Comparison of ENCODE assay signal across 11 cellular contexts in the genomic region with DNA sequence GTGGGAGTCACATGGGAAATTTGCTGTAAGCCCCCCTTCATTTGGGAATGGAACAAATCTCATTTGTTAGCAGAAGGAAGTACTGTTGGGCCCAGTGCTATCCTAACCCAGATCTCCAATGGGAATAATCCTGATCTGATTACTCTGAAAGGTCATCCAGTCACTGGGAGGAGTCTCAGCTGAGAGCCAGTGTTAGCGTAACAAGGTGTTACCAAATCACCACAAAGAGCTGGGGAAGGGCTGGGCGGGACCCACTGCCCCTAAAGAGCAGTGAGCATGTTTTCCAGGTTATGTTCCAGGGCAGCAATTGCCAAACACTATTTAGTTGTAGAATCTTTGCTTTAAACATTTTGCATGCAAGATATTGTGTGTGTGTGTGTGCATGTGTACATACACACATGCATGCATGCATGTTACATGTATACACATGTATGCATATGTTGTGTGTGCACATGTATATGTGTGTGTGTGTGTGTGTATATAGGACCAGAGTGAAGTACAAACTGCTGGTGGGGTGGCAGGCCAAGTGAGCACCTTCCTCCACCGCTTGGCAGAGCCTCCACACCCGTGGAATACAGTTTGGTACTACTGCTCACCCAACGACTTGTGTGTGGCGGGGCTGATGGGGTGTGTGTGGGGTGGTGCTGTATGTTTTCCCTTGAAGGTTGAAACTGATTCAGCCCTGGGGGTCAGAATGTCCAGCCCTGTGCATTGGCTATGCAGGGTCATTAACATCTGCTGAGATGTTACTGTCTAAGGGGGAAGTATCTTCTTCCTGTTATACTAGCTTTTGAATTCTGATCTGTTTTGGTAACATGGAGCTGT. TPM values are rescaled to one million over a fixed set of nuclear protein-coding genes. Genes with fewer than 3 reads are reported as not detected.
DNase-seq lines count a peak whose midpoint lies in the region; ATAC-seq and TF ChIP-seq lines count a peak whose summit lies in the region.
"Had no signal": no experiment of that assay in that cellular context is flagged by ENCODE, and none has a peak within 500 bp of the region (broad histone marks: within the 10 kb centered on the region; RNA-seq: fewer than 3 reads in every experiment).

No MANE protein-coding gene starts in this region.

- peaks cover 21% of the 10 kb centered on the region for H3K79me2 ChIP-seq in DND-41 (ENCODE audit: insufficient read depth, low read length)

- H3K9me3 ChIP-seq in DND-41 (ENCODE audit: insufficient read depth, low read length, severe bottlenecking) (peaks cover 4% of the 10 kb centered on the region), right cardiac atrium (ENCODE audit: control insufficient read depth, low read length) (no peaks in the 10 kb centered on the region), prostate gland (no peaks in the 10 kb centered on the region)

- H3K4me1 ChIP-seq in DND-41 (ENCODE audit: insufficient read depth, low read length) (peaks cover 40% of the 10 kb centered on the region), right cardiac atrium (ENCODE audit: control insufficient read depth, insufficient read depth, low read length) (peaks cover 7% of the 10 kb centered on the region), prostate gland (replicated peaks) (no peaks in the 10 kb centered on the region)

- H3K4me3 ChIP-seq in DND-41 (ENCODE audit: low read depth in 1 of 2, low read length in 2 of 2): no peak overlapping the region; a peak in 1 of 4 replicates
- H3K4me3 ChIP-seq in Jurkat, Clone E6-1 (ENCODE audit: low read length): peak overlapping the region; percentile 32
- H3K4me3 ChIP-seq in right cardiac atrium (ENCODE audit: low read length): no peak overlapping the region
- no peak overlapping the region for H3K4me3 ChIP-seq in prostate gland

- H3K27me3 ChIP-seq in DND-41 (ENCODE audit: insufficient read depth, low read length, poor library complexity): no peaks in the 10 kb centered on the region
- H3K27me3 ChIP-seq in right cardiac atrium (ENCODE audit: control insufficient read depth, insufficient read depth): no peaks in the 10 kb centered on the region
- H3K27me3 ChIP-seq in prostate gland (replicated peaks; ENCODE audit: insufficient read depth): no peaks in the 10 kb centered on the region

- peaks cover 16% of the 10 kb centered on the region; the same call in 1 of the 2 replicates for H4K20me1 ChIP-seq in DND-41 (ENCODE audit: insufficient read depth, low read length)

- peak; percentile 45 for ATAC-seq in DND-41 (ENCODE audit: insufficient read depth, low read depth)
- ATAC-seq in GM21390 (IDR thresholded peaks at IDR 0.05; ENCODE audit: unreplicated experiment): peak; percentile 35
- ATAC-seq in right cardiac atrium: peak; percentile 36 to 56

- peak overlapping the region; percentile 18; the same call in 1 of the 2 replicates for H2AFZ ChIP-seq in DND-41 (ENCODE audit: low read depth, low read length)

- 76% methylated on average over 6 of the region's 6 CpGs for WGBS in right cardiac atrium
- 82% methylated on average over 6 of the region's 6 CpGs for WGBS in prostate gland

- peak overlapping the region; percentile 40; the same call in 1 of the 2 replicates for H3K9ac ChIP-seq in DND-41 (ENCODE audit: low read depth, low read length)

- TF ChIP-seq POLR2A in prostate gland (IDR thresholded peaks at IDR 0.05): no peak

- H3K36me3 ChIP-seq in DND-41 (ENCODE audit: insufficient read depth, low read length): peaks cover 19% of the 10 kb centered on the region
- H3K36me3 ChIP-seq in prostate gland: no peaks in the 10 kb centered on the region

- TF ChIP-seq CTCF in DND-41 (IDR thresholded peaks at IDR 0.05; ENCODE audit: borderline replicate concordance, extremely low read depth, low read length, poor library complexity, severe bottlenecking): no peak
- TF ChIP-seq CTCF in prostate gland (IDR thresholded peaks at IDR 0.05): no peak

- peak overlapping the region; percentile 31 for H3K4me2 ChIP-seq in DND-41 (ENCODE audit: insufficient read depth, low read length)

- H3K27ac ChIP-seq in DND-41 (ENCODE audit: low read length) (peak overlapping the region; percentile 78), right cardiac atrium (ENCODE audit: low read length) (no peak overlapping the region), prostate gland (no peak overlapping the region)

- DNase-seq in DND-41 (peak; percentile 41), right cardiac atrium (no peak), retina (no peak), T-helper 9 cell (no peak), prostate gland (ENCODE audit: low spot score) (no peak)
- no peak for DNase-seq in Jurkat, Clone E6-1 (ENCODE audit: low read depth, low spot score)
- no peak for DNase-seq in activated effector memory CD4-positive, alpha-beta T cell treated with anti-CD3 and anti-CD28 coated beads, Interleukin-2, amount 50 U/mL, for 16 hours
- DNase-seq: activated T-cell treated with anti-CD3 and anti-CD28 coated beads, Interleukin-2, amount 50 U/mL, for 72 hours; NCI-H2081 treated with DMSO at 0.1 percent for 48 hours had no signal

- intact Hi-C loops in right cardiac atrium (cut with DNase I) (no loop called here), prostate gland (cut with DNase I) (no loop called here)

RNA-seq across cellular contexts. Expression of a gene that starts 15.2 kb away (rescaled TPM):
- polyA plus RNA-seq in Jurkat, Clone E6-1 (2012; ENCODE audit: insufficient read depth, insufficient read length): 19.7 TPM
- total RNA-seq in right cardiac atrium: 1 to 10 TPM; 5.0 to 7.8 (median 7.1) TPM
- 3.6 TPM for polyA plus RNA-seq in right cardiac atrium
- total RNA-seq in prostate gland: 10 to 100 TPM; 11.4 to 18.8 TPM

RNA-seq across cellular contexts. Expression of a gene that starts 42.9 kb away (rescaled TPM):
- not detected for polyA plus RNA-seq in Jurkat, Clone E6-1 (2012; ENCODE audit: insufficient read depth, insufficient read length)
- total RNA-seq in right cardiac atrium: not detected
- not detected for polyA plus RNA-seq in right cardiac atrium
- total RNA-seq in prostate gland: not detected
- total RNA-seq: activated T-cell treated with anti-CD3 and anti-CD28 coated beads, Interleukin-2, amount 50 U/mL, for 72 hours; fibroblast of villous mesenchyme had no signal
